ENCODE assay signal across 17 cellular contexts in genomic region chr6:2918936-2919335, GRCh38. TPM values are rescaled to one million over a fixed set of nuclear protein-coding genes. Genes with fewer than 3 reads are reported as not detected.
DNase-seq lines count a peak whose midpoint lies in the region; ATAC-seq and TF ChIP-seq lines count a peak whose summit lies in the region.
"Had no signal": no experiment of that assay in that cellular context is flagged by ENCODE, and none has a peak within 500 bp of the region (broad histone marks: within the 10 kb centered on the region; RNA-seq: fewer than 3 reads in every experiment).

No MANE protein-coding gene starts in this region.

- no peak overlapping the region for H3K27ac ChIP-seq in lung (ENCODE audit: low read depth in 1 of 2, low read length in 1 of 2)
- H3K27ac ChIP-seq: esophagus muscularis mucosa, parathyroid adenoma had no signal

- no peaks in the 10 kb centered on the region for H3K4me1 ChIP-seq in lung (ENCODE audit: control insufficient read depth in 2 of 2, insufficient read depth in 2 of 2, low read length in 2 of 2)
- H3K4me1 ChIP-seq: parathyroid adenoma had no signal

- TF ChIP-seq CTCF in lung (IDR thresholded peaks at IDR 0.05; ENCODE audit: control extremely low read depth, extremely low read depth): no peak

- 69 to 74% methylated on average over 4 of the region's 4 CpGs for WGBS in lung, 2 donors

- no peak overlapping the region for H3K4me3 ChIP-seq in lung
- H3K4me3 ChIP-seq: esophagus muscularis mucosa, heart right ventricle had no signal

- peaks cover 7% of the 10 kb centered on the region for H3K9me3 Mint-ChIP-seq in activated T-helper 1 cell treated with anti-CD3 and anti-CD28 coated beads, Interleukin-12 subunit alpha, Interleukin-12 subunit beta, Interleukin-2, Interleukin-4 antibody, amounts not matched to agents 30 ng/mL and 10 ng/mL and 1 ng/mL, durations not matched to agents 14 hours and 24 hours and 36 hours

- no peaks in the 10 kb centered on the region for H3K36me3 ChIP-seq in lung (ENCODE audit: control insufficient read depth in 2 of 2, insufficient read depth in 2 of 2, low read length in 2 of 2)
- H3K36me3 ChIP-seq: esophagus muscularis mucosa, heart right ventricle had no signal

- peak overlapping the region; percentile 24 for H3K27ac Mint-ChIP-seq in activated T-helper 1 cell treated with anti-CD3 and anti-CD28 coated beads, Interleukin-12 subunit alpha, Interleukin-12 subunit beta, Interleukin-2, Interleukin-4 antibody, amounts not matched to agents 30 ng/mL and 10 ng/mL and 1 ng/mL, durations not matched to agents 14 hours and 24 hours and 36 hours

- H3K9me3 ChIP-seq in lung (ENCODE audit: control insufficient read depth in 2 of 2, insufficient read depth in 1 of 2, low read length in 1 of 2): no peaks in the 10 kb centered on the region
- H3K9me3 ChIP-seq: esophagus muscularis mucosa, heart right ventricle had no signal

- H3K27me3 Mint-ChIP-seq in activated T-helper 1 cell treated with anti-CD3 and anti-CD28 coated beads, Interleukin-12 subunit alpha, Interleukin-12 subunit beta, Interleukin-2, Interleukin-4 antibody, amounts not matched to agents 30 ng/mL and 10 ng/mL and 1 ng/mL, durations not matched to agents 14 hours and 24 hours and 36 hours (ENCODE audit: insufficient read depth): peaks cover 3% of the 10 kb centered on the region

- no peak for TF ChIP-seq POLR2A in erythroblast (IDR thresholded peaks at IDR 0.05; ENCODE audit: low read length)

- DNase-seq in GF-D8 (lab: John Stamatoyannopoulos, UW) (peak; percentile 52), OCI-M1 (lab: John Stamatoyannopoulos, UW) (peak; percentile 78), lung (ENCODE audit: low spot score) (peak; percentile 33), inferior parietal cortex (ENCODE audit: extremely low spot score) (no peak), erythroblast (lab: John Stamatoyannopoulos, UW) (no peak)
- no peak for DNase-seq in activated T-helper 1 cell treated with anti-CD3 and anti-CD28 coated beads, Interleukin-12 subunit alpha, Interleukin-12 subunit beta, Interleukin-2, Interleukin-4 antibody, amounts not matched to agents 30 ng/mL and 10 ng/mL and 1 ng/mL, durations not matched to agents 14 hours and 24 hours and 36 hours (ENCODE audit: low spot score)
- DNase-seq: C1 segment of cervical spinal cord; H7; heart right ventricle; NCI-H1105; NK-92 treated with Interleukin-12 subunit alpha and Interleukin-12 subunit beta, amount 100 ng/mL, for 24 hours; T1000 had no signal

- peak overlapping the region; percentile 20 for H3K4me3 Mint-ChIP-seq in activated T-helper 1 cell treated with anti-CD3 and anti-CD28 coated beads, Interleukin-12 subunit alpha, Interleukin-12 subunit beta, Interleukin-2, Interleukin-4 antibody, amounts not matched to agents 30 ng/mL and 10 ng/mL and 1 ng/mL, durations not matched to agents 14 hours and 24 hours and 36 hours

- peaks cover 4% of the 10 kb centered on the region for H3K36me3 Mint-ChIP-seq in activated T-helper 1 cell treated with anti-CD3 and anti-CD28 coated beads, Interleukin-12 subunit alpha, Interleukin-12 subunit beta, Interleukin-2, Interleukin-4 antibody, amounts not matched to agents 30 ng/mL and 10 ng/mL and 1 ng/mL, durations not matched to agents 14 hours and 24 hours and 36 hours (ENCODE audit: low read depth)

- intact Hi-C loops in activated T-helper 1 cell treated with anti-CD3 and anti-CD28 coated beads, Interleukin-12 subunit alpha, Interleukin-12 subunit beta, Interleukin-2, Interleukin-4 antibody, amounts not matched to agents 30 ng/mL and 10 ng/mL and 1 ng/mL, durations not matched to agents 14 hours and 24 hours and 36 hours (cut with micrococcal nuclease): no loop called here

- no peaks in the 10 kb centered on the region for H3K27me3 ChIP-seq in lung (ENCODE audit: control insufficient read depth, insufficient read depth)
- H3K27me3 ChIP-seq: esophagus muscularis mucosa, heart right ventricle had no signal

- ATAC-seq in lung (ENCODE audit: insufficient read depth, low FRiP score) (peak; percentile 34), GM21423 (IDR thresholded peaks at IDR 0.05; ENCODE audit: unreplicated experiment) (no peak), HG03460 (IDR thresholded peaks at IDR 0.05; ENCODE audit: unreplicated experiment) (no peak)
- ATAC-seq: Right ventricle myocardium inferior had no signal

- H3K4me1 Mint-ChIP-seq in activated T-helper 1 cell treated with anti-CD3 and anti-CD28 coated beads, Interleukin-12 subunit alpha, Interleukin-12 subunit beta, Interleukin-2, Interleukin-4 antibody, amounts not matched to agents 30 ng/mL and 10 ng/mL and 1 ng/mL, durations not matched to agents 14 hours and 24 hours and 36 hours (ENCODE audit: low read depth): peaks cover 16% of the 10 kb centered on the region

RNA-seq across cellular contexts. Expression of gene SERPINB9, which starts 15.8 kb away (rescaled TPM):
- total RNA-seq in activated T-helper 1 cell treated with anti-CD3 and anti-CD28 coated beads, Interleukin-12 subunit alpha, Interleukin-12 subunit beta, Interleukin-2, Interleukin-4 antibody, amounts not matched to agents 30 ng/mL and 10 ng/mL and 1 ng/mL, durations not matched to agents 14 hours and 24 hours and 36 hours: 86.8 and 87.2 TPM in 2 replicates
- total RNA-seq in lung: 10 to 100 TPM; 14.0 to 33.3 TPM
- 10 to 100 TPM in 1 of 2 donors, 1 to 10 TPM in 1; 5.4 to 36.1 TPM for polyA plus RNA-seq in lung

RNA-seq across cellular contexts. Expression of gene SERPINB6, which starts 52.4 kb away (rescaled TPM):
- total RNA-seq in activated T-helper 1 cell treated with anti-CD3 and anti-CD28 coated beads, Interleukin-12 subunit alpha, Interleukin-12 subunit beta, Interleukin-2, Interleukin-4 antibody, amounts not matched to agents 30 ng/mL and 10 ng/mL and 1 ng/mL, durations not matched to agents 14 hours and 24 hours and 36 hours: 33.7 and 34.9 TPM in 2 replicates
- 100 to 1,000 TPM; 113 to 155 TPM for total RNA-seq in lung
- polyA plus RNA-seq in lung: 100 to 1,000 TPM; 126 to 129 TPM

Comparison
In these comparisons a context has a peak if more than half of its experiments do, and no peak if none do; other contexts are left out.
1. DNase-seq: peak in GF-D8 (single experiment), OCI-M1 (single experiment) and lung (single experiment); none in activated T-helper 1 cell treated with anti-CD3 and anti-CD28 coated beads, Interleukin-12 subunit alpha, Interleukin-12 subunit beta, Interleukin-2, Interleukin-4 antibody, amounts not matched to agents 30 ng/mL and 10 ng/mL and 1 ng/mL, durations not matched to agents 14 hours and 24 hours and 36 hours (single experiment), inferior parietal cortex (single experiment) and erythroblast (0 of 2).